1 cellular context compared by ENCODE assay signal in genomic region chr20:34883087-34883688, GRCh38.
TF ChIP-seq lines count a peak whose summit lies in the region.

No MANE protein-coding gene starts in this region.

TF ChIP-seq in GM12878, 131 proteins besides CTCF, POLR2A, EP300 and RAD21:
- TF ChIP-seq TCF12 (IDR thresholded peaks at IDR 0.05; ENCODE audit: low read depth, low read length) (no peak), BCLAF1 (IDR thresholded peaks at IDR 0.05) (no peak), LARP7 (IDR thresholded peaks at IDR 0.05) (no peak), NFXL1 (IDR thresholded peaks at IDR 0.05; ENCODE audit: borderline replicate concordance) (no peak), IKZF1 (conservative IDR thresholded peaks at IDR 0.05) (no peak), GATAD2B (conservative IDR thresholded peaks at IDR 0.05; ENCODE audit: low read depth) (no peak), CHD2 (IDR thresholded peaks at IDR 0.05; ENCODE audit: borderline replicate concordance, low read depth, low read length) (no peak), SIN3A (IDR thresholded peaks at IDR 0.05; ENCODE audit: low read depth, low read length) (no peak), CREB1 (IDR thresholded peaks at IDR 0.05; ENCODE audit: low read depth) (no peak), MEF2B (IDR thresholded peaks at IDR 0.05; ENCODE audit: partially characterized antibody, poor library complexity, severe bottlenecking) (no peak), TAF1 (IDR thresholded peaks at IDR 0.05; ENCODE audit: borderline replicate concordance, low read depth, low read length) (no peak), ETV6 (conservative IDR thresholded peaks at IDR 0.05 in 1 of 2, IDR thresholded peaks at IDR 0.05 in 1 of 2; ENCODE audit: borderline replicate concordance in 1 of 2, low read depth in 1 of 2) (no peak), STAT3 (IDR thresholded peaks at IDR 0.05; ENCODE audit: low read depth, low read length) (no peak), YY1 (IDR thresholded peaks at IDR 0.05; ENCODE audit: low read depth, low read length) (no peak), MYC (IDR thresholded peaks at IDR 0.05; ENCODE audit: insufficient read depth, insufficient read length, insufficient replicate concordance, low read length, severe bottlenecking) (no peak), JUND (IDR thresholded peaks at IDR 0.05; ENCODE audit: low read depth, low read length) (no peak), CHD4 (IDR thresholded peaks at IDR 0.05) (no peak)
- TF ChIP-seq, protein P1, sequence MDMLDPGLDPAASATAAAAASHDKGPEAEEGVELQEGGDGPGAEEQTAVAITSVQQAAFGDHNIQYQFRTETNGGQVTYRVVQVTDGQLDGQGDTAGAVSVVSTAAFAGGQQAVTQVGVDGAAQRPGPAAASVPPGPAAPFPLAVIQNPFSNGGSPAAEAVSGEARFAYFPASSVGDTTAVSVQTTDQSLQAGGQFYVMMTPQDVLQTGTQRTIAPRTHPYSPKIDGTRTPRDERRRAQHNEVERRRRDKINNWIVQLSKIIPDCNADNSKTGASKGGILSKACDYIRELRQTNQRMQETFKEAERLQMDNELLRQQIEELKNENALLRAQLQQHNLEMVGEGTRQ (IDR thresholded peaks at IDR 0.05; ENCODE audit: borderline replicate concordance, low read depth, low read length) = no peak
- TF ChIP-seq, protein P2, sequence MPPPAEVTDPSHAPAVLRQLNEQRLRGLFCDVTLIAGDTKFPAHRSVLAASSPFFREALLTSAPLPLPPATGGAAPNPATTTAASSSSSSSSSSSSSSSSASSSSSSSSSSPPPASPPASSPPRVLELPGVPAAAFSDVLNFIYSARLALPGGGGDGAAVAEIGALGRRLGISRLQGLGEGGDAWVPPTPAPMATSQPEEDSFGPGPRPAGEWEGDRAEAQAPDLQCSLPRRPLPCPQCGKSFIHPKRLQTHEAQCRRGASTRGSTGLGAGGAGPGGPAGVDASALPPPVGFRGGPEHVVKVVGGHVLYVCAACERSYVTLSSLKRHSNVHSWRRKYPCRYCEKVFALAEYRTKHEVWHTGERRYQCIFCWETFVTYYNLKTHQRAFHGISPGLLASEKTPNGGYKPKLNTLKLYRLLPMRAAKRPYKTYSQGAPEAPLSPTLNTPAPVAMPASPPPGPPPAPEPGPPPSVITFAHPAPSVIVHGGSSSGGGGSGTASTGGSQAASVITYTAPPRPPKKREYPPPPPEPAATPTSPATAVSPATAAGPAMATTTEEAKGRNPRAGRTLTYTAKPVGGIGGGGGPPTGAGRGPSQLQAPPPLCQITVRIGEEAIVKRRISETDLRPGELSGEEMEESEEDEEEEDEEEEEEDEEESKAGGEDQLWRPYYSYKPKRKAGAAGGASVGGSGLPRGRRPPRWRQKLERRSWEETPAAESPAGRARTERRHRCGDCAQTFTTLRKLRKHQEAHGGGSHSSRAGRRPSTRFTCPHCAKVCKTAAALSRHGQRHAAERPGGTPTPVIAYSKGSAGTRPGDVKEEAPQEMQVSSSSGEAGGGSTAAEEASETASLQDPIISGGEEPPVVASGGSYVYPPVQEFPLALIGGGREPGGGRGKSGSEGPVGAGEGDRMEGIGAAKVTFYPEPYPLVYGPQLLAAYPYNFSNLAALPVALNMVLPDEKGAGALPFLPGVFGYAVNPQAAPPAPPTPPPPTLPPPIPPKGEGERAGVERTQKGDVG (CRISPR knock-in tag; IDR thresholded peaks at IDR 0.05) = no peak
